In the genomic region with DNA sequence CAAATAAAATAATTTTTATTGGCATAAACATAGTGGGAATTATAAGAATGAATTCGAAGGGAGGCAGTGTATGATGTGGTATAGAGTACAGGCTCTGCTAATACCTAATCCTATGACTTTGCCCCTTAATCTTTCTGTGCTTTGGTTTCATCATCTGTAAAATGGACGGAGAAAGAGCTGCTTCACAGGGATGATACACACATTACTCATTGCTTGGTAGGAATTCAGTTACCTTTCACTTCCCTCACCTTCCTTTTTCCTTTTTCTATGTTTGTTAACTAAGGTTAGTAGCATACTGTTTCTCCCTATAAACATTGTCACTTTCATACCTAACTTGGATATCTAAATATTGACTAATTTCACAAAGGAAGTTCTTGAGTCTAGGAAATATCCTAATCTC, we compare ENCODE assay signal across 31 cellular contexts.
"Had no signal": no experiment of that assay in that cellular context is flagged by ENCODE, and none has a peak within 500 bp of the region (broad histone marks: within the 10 kb centered on the region; RNA-seq: fewer than 3 reads in every experiment).

No MANE protein-coding gene starts in this region.

- H3K4me3 Mint-ChIP-seq: activated naive CD4-positive, alpha-beta T cell treated with anti-CD3 and anti-CD28 coated beads, Interleukin-2, amount 50 U/mL, for 24 hours; activated naive CD8-positive, alpha-beta T cell treated with anti-CD3 and anti-CD28 coated beads, Interleukin-2, amount 50 U/mL, for 24 hours; activated T-helper 1 cell treated with anti-CD3 and anti-CD28 coated beads, Interleukin-12 subunit alpha, Interleukin-12 subunit beta, Interleukin-2, Interleukin-4 antibody, amounts not matched to agents 30 ng/mL and 10 ng/mL and 1 ng/mL, durations not matched to agents 14 hours and 24 hours and 36 hours; memory B cell; naive thymus-derived CD4-positive, alpha-beta T cell; stimulated activated effector memory CD8-positive, alpha-beta T cell treated with anti-CD3 and anti-CD28 coated beads, Interleukin-12 subunit alpha, Interleukin-12 subunit beta, amount 100 ng/mL, for 72 hours; stimulated activated naive CD8-positive, alpha-beta T cell treated with anti-CD3 and anti-CD28 coated beads, Interleukin-15, Interleukin-2, amounts not matched to agents 100 ng/mL and 50 ng/mL, for 24 hours; T-helper 1 cell treated with Interleukin-12 subunit alpha and Interleukin-12 subunit beta and Interleukin-4 antibody, amounts not matched to agents 30 μg/mL and 1 μg/mL, for 36 hours had no signal

- H3K9me3 ChIP-seq: ovary, prostate gland, sigmoid colon, thoracic aorta had no signal

- H3K36me3 Mint-ChIP-seq: activated naive CD4-positive, alpha-beta T cell treated with anti-CD3 and anti-CD28 coated beads, Interleukin-2, amount 50 U/mL, for 24 hours; memory B cell; stimulated activated effector memory CD8-positive, alpha-beta T cell treated with anti-CD3 and anti-CD28 coated beads, Interleukin-12 subunit alpha, Interleukin-12 subunit beta, amount 100 ng/mL, for 72 hours had no signal

- H3K27ac Mint-ChIP-seq: activated naive CD4-positive, alpha-beta T cell treated with anti-CD3 and anti-CD28 coated beads, Interleukin-2, amount 50 U/mL, for 24 hours; activated naive CD8-positive, alpha-beta T cell treated with anti-CD3 and anti-CD28 coated beads, Interleukin-2, amount 50 U/mL, for 24 hours; activated T-helper 1 cell treated with anti-CD3 and anti-CD28 coated beads, Interleukin-12 subunit alpha, Interleukin-12 subunit beta, Interleukin-2, Interleukin-4 antibody, amounts not matched to agents 30 ng/mL and 10 ng/mL and 1 ng/mL, durations not matched to agents 14 hours and 24 hours and 36 hours; memory B cell; naive thymus-derived CD4-positive, alpha-beta T cell; stimulated activated effector memory CD8-positive, alpha-beta T cell treated with anti-CD3 and anti-CD28 coated beads, Interleukin-12 subunit alpha, Interleukin-12 subunit beta, amount 100 ng/mL, for 72 hours; stimulated activated naive CD8-positive, alpha-beta T cell treated with anti-CD3 and anti-CD28 coated beads, Interleukin-15, Interleukin-2, amounts not matched to agents 100 ng/mL and 50 ng/mL, for 24 hours; T-helper 1 cell treated with Interleukin-12 subunit alpha and Interleukin-12 subunit beta and Interleukin-4 antibody, amounts not matched to agents 30 μg/mL and 1 μg/mL, for 36 hours had no signal

- H3K4me3 ChIP-seq: ovary, prostate gland, sigmoid colon, thoracic aorta had no signal

- H3K4me1 ChIP-seq: prostate gland, sigmoid colon had no signal

- H3K27me3 ChIP-seq: ovary, sigmoid colon had no signal

- ATAC-seq: activated CD4-positive, CD25-positive, alpha-beta regulatory T cell treated with anti-CD3 and anti-CD28 coated beads, Interleukin-2, amount 50 U/mL, for 24 hours; activated naive CD8-positive, alpha-beta T cell treated with anti-CD3 and anti-CD28 coated beads, Interleukin-2, amount 50 U/mL, for 24 hours; naive thymus-derived CD4-positive, alpha-beta T cell; stimulated activated effector memory CD8-positive, alpha-beta T cell treated with anti-CD3 and anti-CD28 coated beads, Interleukin-12 subunit alpha, Interleukin-12 subunit beta, amount 100 ng/mL, for 72 hours had no signal

- H3K27me3 Mint-ChIP-seq: activated naive CD4-positive, alpha-beta T cell treated with anti-CD3 and anti-CD28 coated beads, Interleukin-2, amount 50 U/mL, for 24 hours; activated naive CD8-positive, alpha-beta T cell treated with anti-CD3 and anti-CD28 coated beads, Interleukin-2, amount 50 U/mL, for 24 hours; memory B cell; stimulated activated naive CD8-positive, alpha-beta T cell treated with anti-CD3 and anti-CD28 coated beads, Interleukin-15, Interleukin-2, amounts not matched to agents 100 ng/mL and 50 ng/mL, for 24 hours had no signal

- H3K4me1 Mint-ChIP-seq: activated naive CD4-positive, alpha-beta T cell treated with anti-CD3 and anti-CD28 coated beads, Interleukin-2, amount 50 U/mL, for 24 hours; stimulated activated effector memory CD8-positive, alpha-beta T cell treated with anti-CD3 and anti-CD28 coated beads, Interleukin-12 subunit alpha, Interleukin-12 subunit beta, amount 100 ng/mL, for 72 hours had no signal

- DNase-seq: activated CD4-positive, alpha-beta T cell treated with anti-CD3 and anti-CD28 coated beads for 48 hours; activated CD4-positive, alpha-beta T cell treated with anti-CD3 and anti-CD28 coated beads, Interleukin-2, amount 50 U/mL, for 48 hours; activated CD8-positive, alpha-beta memory T cell treated with anti-CD3 and anti-CD28 coated beads, Interleukin-2, amount 50 U/mL, for 4 hours; activated gamma-delta T cell; activated naive CD8-positive, alpha-beta T cell treated with anti-CD3 and anti-CD28 coated beads, Interleukin-2, amount 50 U/mL, for 24 hours; activated T-cell treated with anti-CD3 and anti-CD28 coated beads, Interleukin-2, amount 50 U/mL, for 1 hour; amygdala; dermis blood vessel endothelial cell; effector CD4-positive, alpha-beta T cell; erythroblast; head of caudate nucleus; hippocampal formation; kidney; midbrain; naive thymus-derived CD4-positive, alpha-beta T cell; ovary; sigmoid colon; small intestine; stimulated activated CD4-positive, alpha-beta T cell treated with anti-CD3 and anti-CD28 coated beads, Interleukin-4, amount 100 ng/mL, for 24 hours; T-helper 9 cell; trophoblast cell; WERI-Rb-1 had no signal

- H3K9me3 Mint-ChIP-seq: activated naive CD4-positive, alpha-beta T cell treated with anti-CD3 and anti-CD28 coated beads, Interleukin-2, amount 50 U/mL, for 24 hours; activated naive CD8-positive, alpha-beta T cell treated with anti-CD3 and anti-CD28 coated beads, Interleukin-2, amount 50 U/mL, for 24 hours; activated T-helper 1 cell treated with anti-CD3 and anti-CD28 coated beads, Interleukin-12 subunit alpha, Interleukin-12 subunit beta, Interleukin-2, Interleukin-4 antibody, amounts not matched to agents 30 ng/mL and 10 ng/mL and 1 ng/mL, durations not matched to agents 14 hours and 24 hours and 36 hours; memory B cell; stimulated activated effector memory CD8-positive, alpha-beta T cell treated with anti-CD3 and anti-CD28 coated beads, Interleukin-12 subunit alpha, Interleukin-12 subunit beta, amount 100 ng/mL, for 72 hours; stimulated activated naive CD8-positive, alpha-beta T cell treated with anti-CD3 and anti-CD28 coated beads, Interleukin-15, Interleukin-2, amounts not matched to agents 100 ng/mL and 50 ng/mL, for 24 hours; T-helper 1 cell treated with Interleukin-12 subunit alpha and Interleukin-12 subunit beta and Interleukin-4 antibody, amounts not matched to agents 30 μg/mL and 1 μg/mL, for 36 hours had no signal

- H3K36me3 ChIP-seq: ovary, prostate gland, sigmoid colon, thoracic aorta, WERI-Rb-1 had no signal

- H3K27ac ChIP-seq: ovary, prostate gland, sigmoid colon, thoracic aorta, WERI-Rb-1 had no signal
